In the genomic region with DNA sequence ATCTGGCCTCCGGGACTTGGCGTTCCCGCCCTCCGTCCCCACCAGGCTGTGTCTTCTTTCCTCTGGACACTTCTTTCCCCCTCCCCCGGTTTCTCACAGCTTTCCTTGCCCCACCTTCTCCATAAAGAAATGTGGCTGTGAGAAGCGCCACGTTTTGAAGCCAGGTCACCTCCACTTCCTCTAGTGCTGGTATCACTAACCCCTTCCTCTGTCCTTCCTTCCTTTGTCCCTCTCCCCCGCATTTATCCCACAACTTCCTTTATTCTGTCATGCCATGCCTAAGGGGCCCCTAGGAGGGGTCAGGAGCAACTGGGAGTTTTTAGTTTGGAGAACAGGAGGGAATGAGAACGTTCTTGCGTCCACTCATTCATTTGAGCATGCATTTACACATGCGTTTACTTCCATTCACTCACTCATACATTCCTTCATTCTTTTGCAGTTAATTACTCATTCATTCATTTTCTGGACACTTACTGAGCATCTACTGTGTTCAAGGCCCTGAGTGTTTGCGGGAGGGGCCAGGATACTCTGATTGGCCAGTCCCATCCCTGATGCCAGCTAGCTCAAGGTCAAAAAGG, we compare ENCODE assay signal across 8 cellular contexts. TPM values are rescaled to one million over a fixed set of nuclear protein-coding genes. Genes with fewer than 3 reads are reported as not detected.
DNase-seq lines count a peak whose midpoint lies in the region; ATAC-seq and TF ChIP-seq lines count a peak whose summit lies in the region.

No MANE protein-coding gene starts in this region.

- no peaks in the 10 kb centered on the region for H3K4me1 ChIP-seq in endodermal cell (ENCODE audit: control insufficient read depth, insufficient read depth, low read length)

- H3K4me3 ChIP-seq in endodermal cell (ENCODE audit: low read length) = peak overlapping the region; percentile 71

- TF ChIP-seq CTCF in endodermal cell (conservative IDR thresholded peaks at IDR 0.05) = peak; percentile 10
- TF ChIP-seq CTCF in osteocyte (IDR thresholded peaks at IDR 0.05) = no peak

- H3K4me1 Mint-ChIP-seq in endodermal cell = peaks cover 15% of the 10 kb centered on the region
- peaks cover 10% of the 10 kb centered on the region for H3K4me1 Mint-ChIP-seq in osteocyte (ENCODE audit: unreplicated experiment)

- no peaks in the 10 kb centered on the region for H3K36me3 ChIP-seq in endodermal cell (ENCODE audit: control insufficient read depth, insufficient read depth, low read length)

- H3K27me3 ChIP-seq in endodermal cell (ENCODE audit: control insufficient read depth, insufficient read depth, low read length, poor library complexity, severe bottlenecking) = peaks cover 3% of the 10 kb centered on the region

- WGBS in endodermal cell (ENCODE audit: insufficient coverage in 1 of 2, insufficient read length in 1 of 2), 2 experiments = 55 to 57% methylated on average over 8 to 12 of the region's 12 CpGs

- H3K27me3 Mint-ChIP-seq in endodermal cell (ENCODE audit: insufficient read depth) (peaks cover 5% of the 10 kb centered on the region), osteocyte (ENCODE audit: unreplicated experiment) (peaks cover 10% of the 10 kb centered on the region)

- H3K27ac Mint-ChIP-seq in endodermal cell (peak overlapping the region; percentile 94), osteocyte (ENCODE audit: unreplicated experiment) (peak overlapping the region; percentile 42)

- no peak overlapping the region for H3K27ac ChIP-seq in endodermal cell (ENCODE audit: low read depth, low read length)

- in situ Hi-C loops in G401 (cut with HindIII; ENCODE audit: low sequenced_read_pairs) = no loop called here

- H3K36me3 Mint-ChIP-seq in endodermal cell (ENCODE audit: low read depth) (no peaks in the 10 kb centered on the region), osteocyte (ENCODE audit: unreplicated experiment) (no peaks in the 10 kb centered on the region)

- H3K9me3 Mint-ChIP-seq in endodermal cell (no peaks in the 10 kb centered on the region), osteocyte (ENCODE audit: unreplicated experiment) (no peaks in the 10 kb centered on the region)

- no peaks in the 10 kb centered on the region for H3K9me3 ChIP-seq in endodermal cell (ENCODE audit: control insufficient read depth, low read length)

- peak overlapping the region; percentile 70 for H3K4me3 Mint-ChIP-seq in endodermal cell
- no peak overlapping the region for H3K4me3 Mint-ChIP-seq in osteocyte (ENCODE audit: unreplicated experiment)

- DNase-seq in G401 (ENCODE audit: low spot score) (peak; percentile 29), RPMI7951 (ENCODE audit: low read depth) (peak; percentile 47), endodermal cell (no peak), osteocyte (ENCODE audit: extremely low spot score, unreplicated experiment) (no peak), left lobe of liver (ENCODE audit: low spot score) (no peak)

- ATAC-seq in GM21528 (IDR thresholded peaks at IDR 0.05; ENCODE audit: low FRiP score, unreplicated experiment) = no peak
- no peak for ATAC-seq in GM19463 (IDR thresholded peaks at IDR 0.05; ENCODE audit: unreplicated experiment)
- ATAC-seq in HG02678 (IDR thresholded peaks at IDR 0.05; ENCODE audit: unreplicated experiment) = no peak
- no peak for ATAC-seq in left lobe of liver

- no peak overlapping the region for H3K9ac ChIP-seq in endodermal cell (ENCODE audit: extremely low read depth, low read length, poor library complexity, severe bottlenecking)

RNA-seq across cellular contexts. Expression of a gene that starts 5.0 kb away (rescaled TPM):
- 7.1 and 13.6 TPM in 2 replicates for total RNA-seq in G401 (2014; rRNA removed; shearing (Covaris generic))
- 0.39 and 0.60 TPM in 2 replicates for total RNA-seq in RPMI7951 (2014; rRNA removed; shearing (Covaris generic))
- total RNA-seq in endodermal cell = 1 to 10 TPM; 5.6 to 6.0 TPM
- polyA plus RNA-seq in endodermal cell (2013, experiment 1 of 2) = 1.5 TPM
- polyA plus RNA-seq in endodermal cell (2013, experiment 2 of 2) = 1.2 TPM
- total RNA-seq in osteocyte = 0.24 and 0.35 TPM in 2 replicates
- total RNA-seq in left lobe of liver = 1.5 TPM

Comparison
In these comparisons a context has a peak if more than half of its experiments do, and no peak if none do; other contexts are left out.
1. DNase-seq: peak in G401 (single experiment) and RPMI7951 (single experiment); none in endodermal cell (single experiment), osteocyte (single experiment) and left lobe of liver (single experiment).